14 cellular contexts compared by ENCODE assay signal in genomic region chr2:149732001-149732685, GRCh38.
DNase-seq lines count a peak whose midpoint lies in the region; ATAC-seq and TF ChIP-seq lines count a peak whose summit lies in the region.
"Had no signal": no experiment of that assay in that cellular context is flagged by ENCODE, and none has a peak within 500 bp of the region (broad histone marks: within the 10 kb centered on the region; RNA-seq: fewer than 3 reads in every experiment).

No MANE protein-coding gene starts in this region.

- H3K9me3 ChIP-seq in right atrium auricular region (no peaks in the 10 kb centered on the region), left ventricle myocardium inferior (replicated peaks) (no peaks in the 10 kb centered on the region), vagina (no peaks in the 10 kb centered on the region)
- H3K9me3 ChIP-seq: ascending aorta, BLaER1, upper lobe of right lung had no signal

- intact Hi-C loops in left ventricle myocardium inferior (cut with micrococcal nuclease) = no loop called here
- intact Hi-C loops in vagina (cut with DNase I) = no loop called here

- H3K27ac ChIP-seq in right atrium auricular region (no peak overlapping the region), left ventricle myocardium inferior (replicated peaks) (no peak overlapping the region), vagina (peak overlapping the region; percentile 24)
- H3K27ac ChIP-seq: ascending aorta, BLaER1, upper lobe of right lung had no signal

- TF ChIP-seq CTCF in right atrium auricular region (IDR thresholded peaks at IDR 0.05) (no peak), left ventricle myocardium inferior (IDR thresholded peaks at IDR 0.05; ENCODE audit: borderline replicate concordance) (no peak), foreskin fibroblast (IDR thresholded peaks at IDR 0.05; ENCODE audit: low read depth, low read length) (no peak), vagina (IDR thresholded peaks at IDR 0.05) (no peak)

- H3K4me1 ChIP-seq in right atrium auricular region (peaks cover 0 to 3% of the 10 kb centered on the region in 2 donors), left ventricle myocardium inferior (peaks cover 4% of the 10 kb centered on the region), vagina (peaks cover 18% of the 10 kb centered on the region)
- H3K4me1 ChIP-seq: ascending aorta, BLaER1 had no signal

- no peak for TF ChIP-seq POLR2A in vagina (IDR thresholded peaks at IDR 0.05)

- in situ Hi-C loops in SK-MEL-5 (cut with HindIII; ENCODE audit: low pct_unique_long_range_greater_than_20kb, low sequenced_read_pairs) = no loop called here

- H3K36me3 ChIP-seq in right atrium auricular region (no peaks in the 10 kb centered on the region), left ventricle myocardium inferior (no peaks in the 10 kb centered on the region), vagina (no peaks in the 10 kb centered on the region)
- H3K36me3 ChIP-seq: ascending aorta, BLaER1, upper lobe of right lung had no signal

- H3K4me3 ChIP-seq in right atrium auricular region (no peak overlapping the region), left ventricle myocardium inferior (no peak overlapping the region), foreskin fibroblast (ENCODE audit: low read depth in 1 of 2, low read length in 2 of 2) (no peak overlapping the region), vagina (no peak overlapping the region)
- H3K4me3 ChIP-seq: ascending aorta, BLaER1, upper lobe of right lung had no signal

- peak; percentile 59 for DNase-seq in right atrium auricular region (ENCODE audit: low spot score)
- no peak for DNase-seq in left ventricle myocardium inferior
- DNase-seq in SK-MEL-5 (ENCODE audit: low read depth, low spot score) = peak; percentile 26
- DNase-seq in foreskin fibroblast = peak; percentile 79 to 88
- no peak for DNase-seq in vagina (ENCODE audit: extremely low spot score in 2 of 2)
- no peak for DNase-seq in activated T-cell treated with anti-CD3 and anti-CD28 coated beads for 4 hours
- no peak for DNase-seq in mesenteric fat pad (ENCODE audit: low spot score)
- DNase-seq: activated CD8-positive, alpha-beta memory T cell treated with anti-CD3 and anti-CD28 coated beads, Interleukin-2, amount 50 U/mL, for 4 hours; naive thymus-derived CD8-positive, alpha-beta T cell; small intestine; upper lobe of right lung had no signal

- no peak for ATAC-seq in GM18502 (IDR thresholded peaks at IDR 0.05; ENCODE audit: poor library complexity, unreplicated experiment)
- ATAC-seq: naive thymus-derived CD8-positive, alpha-beta T cell; upper lobe of right lung had no signal

- no peaks in the 10 kb centered on the region for H3K27me3 ChIP-seq in right atrium auricular region
- no peaks in the 10 kb centered on the region for H3K27me3 ChIP-seq in left ventricle myocardium inferior (ENCODE audit: low read depth)
- H3K27me3 ChIP-seq in vagina = no peaks in the 10 kb centered on the region
- H3K27me3 ChIP-seq: ascending aorta, BLaER1, upper lobe of right lung had no signal

Comparison
In these comparisons a context has a peak if more than half of its experiments do, and no peak if none do; other contexts are left out.
1. DNase-seq: peak in right atrium auricular region (single experiment), SK-MEL-5 (single experiment) and foreskin fibroblast (2 of 2); none in left ventricle myocardium inferior (single experiment), vagina (0 of 2), activated T-cell treated with anti-CD3 and anti-CD28 coated beads for 4 hours (single experiment) and mesenteric fat pad (single experiment).